1 cellular context compared by ENCODE assay signal in genomic region chr5:132808866-132809265, GRCh38.
TF ChIP-seq lines count a peak whose summit lies in the region.

No MANE protein-coding gene starts in this region.

TF ChIP-seq in HepG2, 621 proteins besides CTCF, POLR2A, EP300 and RAD21:
- TF ChIP-seq NPAS2 (CRISPR knock-in tag; IDR thresholded peaks at IDR 0.05; ENCODE audit: borderline replicate concordance) (no peak), ZNF468 (CRISPR knock-in tag; IDR thresholded peaks at IDR 0.05) (no peak), SP1 (IDR thresholded peaks at IDR 0.05) (no peak), SP1 (CRISPR knock-in tag; IDR thresholded peaks at IDR 0.05) (no peak), ZNF230 (CRISPR knock-in tag; IDR thresholded peaks at IDR 0.05) (no peak), ZNF251 (CRISPR knock-in tag; IDR thresholded peaks at IDR 0.05) (no peak), ZNF326 (CRISPR knock-in tag; IDR thresholded peaks at IDR 0.05; ENCODE audit: borderline replicate concordance) (no peak), ZNF232 (CRISPR knock-in tag; IDR thresholded peaks at IDR 0.05; ENCODE audit: borderline replicate concordance) (no peak), IKZF4 (CRISPR knock-in tag; IDR thresholded peaks at IDR 0.05; ENCODE audit: borderline replicate concordance, low read depth, not compliant biosample characterization) (no peak), TGIF2 (CRISPR knock-in tag; IDR thresholded peaks at IDR 0.05) (no peak), ZNF282 (IDR thresholded peaks at IDR 0.05; ENCODE audit: partially characterized antibody) (no peak), NKX3-1 (CRISPR knock-in tag; IDR thresholded peaks at IDR 0.05) (no peak), ZNF576 (CRISPR knock-in tag; IDR thresholded peaks at IDR 0.05) (no peak), SPEN (CRISPR knock-in tag; IDR thresholded peaks at IDR 0.05; ENCODE audit: low read depth) (no peak), ZNF503 (CRISPR knock-in tag; IDR thresholded peaks at IDR 0.05) (no peak), MED1 (CRISPR knock-in tag; IDR thresholded peaks at IDR 0.05) (no peak), ZBTB40 (IDR thresholded peaks at IDR 0.05) (no peak), ZBTB40 (CRISPR knock-in tag; IDR thresholded peaks at IDR 0.05) (no peak), ZC3H13 (CRISPR knock-in tag; IDR thresholded peaks at IDR 0.05) (no peak)
- TF ChIP-seq, protein P1, sequence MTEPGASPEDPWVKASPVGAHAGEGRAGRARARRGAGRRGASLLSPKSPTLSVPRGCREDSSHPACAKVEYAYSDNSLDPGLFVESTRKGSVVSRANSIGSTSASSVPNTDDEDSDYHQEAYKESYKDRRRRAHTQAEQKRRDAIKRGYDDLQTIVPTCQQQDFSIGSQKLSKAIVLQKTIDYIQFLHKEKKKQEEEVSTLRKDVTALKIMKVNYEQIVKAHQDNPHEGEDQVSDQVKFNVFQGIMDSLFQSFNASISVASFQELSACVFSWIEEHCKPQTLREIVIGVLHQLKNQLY (CRISPR knock-in tag; IDR thresholded peaks at IDR 0.05), result no peak
- TF ChIP-seq, protein P2, sequence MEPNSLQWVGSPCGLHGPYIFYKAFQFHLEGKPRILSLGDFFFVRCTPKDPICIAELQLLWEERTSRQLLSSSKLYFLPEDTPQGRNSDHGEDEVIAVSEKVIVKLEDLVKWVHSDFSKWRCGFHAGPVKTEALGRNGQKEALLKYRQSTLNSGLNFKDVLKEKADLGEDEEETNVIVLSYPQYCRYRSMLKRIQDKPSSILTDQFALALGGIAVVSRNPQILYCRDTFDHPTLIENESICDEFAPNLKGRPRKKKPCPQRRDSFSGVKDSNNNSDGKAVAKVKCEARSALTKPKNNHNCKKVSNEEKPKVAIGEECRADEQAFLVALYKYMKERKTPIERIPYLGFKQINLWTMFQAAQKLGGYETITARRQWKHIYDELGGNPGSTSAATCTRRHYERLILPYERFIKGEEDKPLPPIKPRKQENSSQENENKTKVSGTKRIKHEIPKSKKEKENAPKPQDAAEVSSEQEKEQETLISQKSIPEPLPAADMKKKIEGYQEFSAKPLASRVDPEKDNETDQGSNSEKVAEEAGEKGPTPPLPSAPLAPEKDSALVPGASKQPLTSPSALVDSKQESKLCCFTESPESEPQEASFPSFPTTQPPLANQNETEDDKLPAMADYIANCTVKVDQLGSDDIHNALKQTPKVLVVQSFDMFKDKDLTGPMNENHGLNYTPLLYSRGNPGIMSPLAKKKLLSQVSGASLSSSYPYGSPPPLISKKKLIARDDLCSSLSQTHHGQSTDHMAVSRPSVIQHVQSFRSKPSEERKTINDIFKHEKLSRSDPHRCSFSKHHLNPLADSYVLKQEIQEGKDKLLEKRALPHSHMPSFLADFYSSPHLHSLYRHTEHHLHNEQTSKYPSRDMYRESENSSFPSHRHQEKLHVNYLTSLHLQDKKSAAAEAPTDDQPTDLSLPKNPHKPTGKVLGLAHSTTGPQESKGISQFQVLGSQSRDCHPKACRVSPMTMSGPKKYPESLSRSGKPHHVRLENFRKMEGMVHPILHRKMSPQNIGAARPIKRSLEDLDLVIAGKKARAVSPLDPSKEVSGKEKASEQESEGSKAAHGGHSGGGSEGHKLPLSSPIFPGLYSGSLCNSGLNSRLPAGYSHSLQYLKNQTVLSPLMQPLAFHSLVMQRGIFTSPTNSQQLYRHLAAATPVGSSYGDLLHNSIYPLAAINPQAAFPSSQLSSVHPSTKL (CRISPR knock-in tag; IDR thresholded peaks at IDR 0.05), result no peak
